Comparison of ENCODE assay signal across 8 cellular contexts in genomic region chr6:4059115-4059777, GRCh38. TPM values are rescaled to one million over a fixed set of nuclear protein-coding genes. Genes with fewer than 3 reads are reported as not detected.
DNase-seq lines count a peak whose midpoint lies in the region; TF ChIP-seq lines count a peak whose summit lies in the region.

No MANE protein-coding gene starts in this region.

- peak overlapping the region; percentile 32; the same call in 1 of the 2 replicates for H3K27ac ChIP-seq in PC-9
- peak overlapping the region; percentile 99 for H3K27ac ChIP-seq in mesenchymal stem cell (ENCODE audit: low read length, poor library complexity, severe bottlenecking)

- CTCF ChIA-PET in PC-9 (lab: Charles Lee) = no interaction called here
- CTCF ChIA-PET in activated naive CD4-positive, alpha-beta T cell treated with anti-CD3 and anti-CD28 coated beads for 36 hours (lab: Charles Lee) = interaction anchor here (0.6 to 2.9 kb wide), 6 partner anchors 14 to 210 kb away, joined by 3 to 11 read pairs (median 3); partner anchors contain the start of gene FAM50B
- CTCF ChIA-PET in GM10248 (lab: Yijun Ruan, JAX) = interaction anchor here (1.4 kb wide), 1 partner anchor 210 kb away, joined by 3 read pairs; the partner anchor contains the start of gene FAM50B

- H3K4me3 ChIP-seq in PC-9 (no peak overlapping the region), mesenchymal stem cell (ENCODE audit: insufficient read depth in 1 of 2, low read depth in 1 of 2, low read length in 2 of 2) (no peak overlapping the region)

- H3K27me3 ChIP-seq in PC-9 (ENCODE audit: insufficient read depth, low read depth) (no peaks in the 10 kb centered on the region), mesenchymal stem cell (ENCODE audit: control insufficient read depth in 1 of 2, insufficient read depth in 1 of 2, low read length in 2 of 2) (no peaks in the 10 kb centered on the region)

- H3K9me3 ChIP-seq in PC-9 (ENCODE audit: insufficient read depth, low read depth) (no peaks in the 10 kb centered on the region), mesenchymal stem cell (ENCODE audit: control insufficient read depth, low read length) (no peaks in the 10 kb centered on the region)

- H3K23ac ChIP-seq in mesenchymal stem cell (ENCODE audit: low read length in 2 of 2) = no peak overlapping the region

- H2BK12ac ChIP-seq in mesenchymal stem cell (ENCODE audit: low read length in 2 of 2) = no peak overlapping the region

- H3K9ac ChIP-seq in mesenchymal stem cell (ENCODE audit: low read length) = peak overlapping the region; percentile 74

- H3K4me3 Mint-ChIP-seq in activated naive CD4-positive, alpha-beta T cell treated with anti-CD3 and anti-CD28 coated beads for 36 hours = no peak overlapping the region

- no peaks in the 10 kb centered on the region for H3K9me3 Mint-ChIP-seq in activated naive CD4-positive, alpha-beta T cell treated with anti-CD3 and anti-CD28 coated beads for 36 hours

- 53% methylated on average over 4 of the region's 4 CpGs for WGBS in mesenchymal stem cell

- no peak overlapping the region for H3K4ac ChIP-seq in mesenchymal stem cell (ENCODE audit: low read depth in 1 of 2, low read length in 2 of 2)

- no peak overlapping the region for H2BK120ac ChIP-seq in mesenchymal stem cell (ENCODE audit: low read depth, low read length)

- POLR2A ChIA-PET in PC-9 (lab: Charles Lee; ENCODE audit: unreplicated experiment) (interaction anchor here (0.7 kb wide), 1 partner anchor 67 kb away, joined by 5 read pairs; no protein-coding TSS in a partner anchor), GM10248 (lab: Yijun Ruan, JAX) (no interaction called here)

- H3K27ac Mint-ChIP-seq in activated naive CD4-positive, alpha-beta T cell treated with anti-CD3 and anti-CD28 coated beads for 36 hours = peak overlapping the region; percentile 90

- H3K79me2 ChIP-seq in PC-9 (ENCODE audit: low read depth) = no peaks in the 10 kb centered on the region

- H3K4me2 ChIP-seq in PC-9 (no peak overlapping the region), mesenchymal stem cell (ENCODE audit: low read length, poor library complexity, severe bottlenecking) (no peak overlapping the region)

- peaks cover 5% of the 10 kb centered on the region for H3K79me1 ChIP-seq in mesenchymal stem cell (replicated peaks; ENCODE audit: low read length, poor library complexity, severe bottlenecking)

- H3F3A ChIP-seq in PC-9 (ENCODE audit: insufficient read depth, low read depth) = peaks cover 11% of the 10 kb centered on the region

- H3K4me1 ChIP-seq in PC-9 (replicated peaks; ENCODE audit: insufficient read depth) = peaks cover 17% of the 10 kb centered on the region
- peaks cover 8% of the 10 kb centered on the region for H3K4me1 ChIP-seq in mesenchymal stem cell (ENCODE audit: control insufficient read depth, insufficient read depth, low read depth, low read length)

- DNase-seq in AG08396 (ENCODE audit: low spot score) (peak; percentile 72), PC-9 (peak in 1 of 2 experiments; percentile 21), mesenchymal stem cell (peak; percentile 88), medulla oblongata (ENCODE audit: extremely low spot score) (no peak), NCI-H2107 treated with DMSO at 0.1 percent for 48 hours (lab: John Stamatoyannopoulos, UW; ENCODE audit: unreplicated experiment) (no peak), GM10248 (ENCODE audit: extremely low spot score) (no peak), NCI-H69 (lab: John Stamatoyannopoulos, UW) (no peak)
- peak; percentile 82 for DNase-seq in activated naive CD4-positive, alpha-beta T cell treated with anti-CD3 and anti-CD28 coated beads for 36 hours

- H4K91ac ChIP-seq in mesenchymal stem cell (ENCODE audit: low read length) = no peak overlapping the region

- peak overlapping the region in 1 of 2 experiments; percentile 56 for H3K18ac ChIP-seq in mesenchymal stem cell (ENCODE audit: low read depth in 1 of 2, low read length in 2 of 2)

- H4K20me1 ChIP-seq in PC-9 (ENCODE audit: insufficient read depth) = 0 out of 2 replicates have a peak, but pooled peaks cover 4% of the 10 kb centered on the region

- H3K9me2 ChIP-seq in PC-9 (ENCODE audit: insufficient read depth) = no peaks in the 10 kb centered on the region

- H3K36me3 ChIP-seq in PC-9 (ENCODE audit: low read depth) (peaks cover 50% of the 10 kb centered on the region), mesenchymal stem cell (ENCODE audit: control insufficient read depth in 1 of 2, insufficient read depth in 2 of 2, low read depth in 1 of 2, low read length in 2 of 2) (peaks cover 5 to 80% of the 10 kb centered on the region in 2 experiments)

- intact Hi-C loops in PC-9 (cut with micrococcal nuclease; ENCODE audit: unreplicated experiment) = loop anchor here (5.0 kb wide), 2 partner anchors 878 to 1343 kb away; no protein-coding TSS in a partner anchor
- intact Hi-C loops in activated naive CD4-positive, alpha-beta T cell treated with anti-CD3 and anti-CD28 coated beads for 36 hours (cut with micrococcal nuclease) = loop anchor here (1.0 to 10.0 kb wide), 5 partner anchors 38 to 946 kb away; partner anchors contain the start of genes CDYL and RPP40

- H3K14ac ChIP-seq in mesenchymal stem cell (ENCODE audit: low read length in 2 of 2) = no peak overlapping the region

- H3K4me1 Mint-ChIP-seq in activated naive CD4-positive, alpha-beta T cell treated with anti-CD3 and anti-CD28 coated beads for 36 hours (ENCODE audit: low read depth) = peaks cover 23% of the 10 kb centered on the region

- H2BK15ac ChIP-seq in mesenchymal stem cell (ENCODE audit: low read depth, poor library complexity, severe bottlenecking) = no peak overlapping the region

- TF ChIP-seq CTCF in PC-9 (conservative IDR thresholded peaks at IDR 0.05) (no peak), GM10248 (IDR thresholded peaks at IDR 0.05; ENCODE audit: control extremely low read depth, extremely low read depth, low read depth, missing control alignments) (no peak)

- H4K8ac ChIP-seq in mesenchymal stem cell (ENCODE audit: low read length) = no peak overlapping the region

- H2AFZ ChIP-seq in PC-9 (no peak overlapping the region), mesenchymal stem cell (ENCODE audit: low read depth, low read length) (no peak overlapping the region)

- H3K27me3 Mint-ChIP-seq in activated naive CD4-positive, alpha-beta T cell treated with anti-CD3 and anti-CD28 coated beads for 36 hours (ENCODE audit: low read depth) = no peaks in the 10 kb centered on the region

- H2AK5ac ChIP-seq in mesenchymal stem cell (ENCODE audit: low read length, severe bottlenecking) = no peak overlapping the region

- no TSS peak for BruUV-seq in PC-9 (replicated peaks; lab: Mats Ljungman, UMichigan)

- peaks cover 35% of the 10 kb centered on the region for H3K36me3 Mint-ChIP-seq in activated naive CD4-positive, alpha-beta T cell treated with anti-CD3 and anti-CD28 coated beads for 36 hours (ENCODE audit: low read depth)

- peak overlapping the region; percentile 76 for H2BK5ac ChIP-seq in mesenchymal stem cell (ENCODE audit: low read depth, low read length, poor library complexity, severe bottlenecking)

RNA-seq across cellular contexts. Expression of gene FAM217A, which starts 19.7 kb away (rescaled TPM):
- total RNA-seq in PC-9 (2021) = not detected in 2 replicates
- not detected for total RNA-seq in activated naive CD4-positive, alpha-beta T cell treated with anti-CD3 and anti-CD28 coated beads for 36 hours
- polyA plus RNA-seq in mesenchymal stem cell (2013, experiment 1 of 2) = not detected
- polyA plus RNA-seq in mesenchymal stem cell (2013, experiment 2 of 2) = not detected

Comparison
In these comparisons a context has a peak if more than half of its experiments do, and no peak if none do; other contexts are left out.
1. DNase-seq: peak in AG08396 (single experiment), activated naive CD4-positive, alpha-beta T cell treated with anti-CD3 and anti-CD28 coated beads for 36 hours (single experiment) and mesenchymal stem cell (single experiment); none in medulla oblongata (single experiment), NCI-H2107 treated with DMSO at 0.1 percent for 48 hours (single experiment), GM10248 (single experiment) and NCI-H69 (single experiment).